ENCODE assay signal across 27 cellular contexts in the genomic region with DNA sequence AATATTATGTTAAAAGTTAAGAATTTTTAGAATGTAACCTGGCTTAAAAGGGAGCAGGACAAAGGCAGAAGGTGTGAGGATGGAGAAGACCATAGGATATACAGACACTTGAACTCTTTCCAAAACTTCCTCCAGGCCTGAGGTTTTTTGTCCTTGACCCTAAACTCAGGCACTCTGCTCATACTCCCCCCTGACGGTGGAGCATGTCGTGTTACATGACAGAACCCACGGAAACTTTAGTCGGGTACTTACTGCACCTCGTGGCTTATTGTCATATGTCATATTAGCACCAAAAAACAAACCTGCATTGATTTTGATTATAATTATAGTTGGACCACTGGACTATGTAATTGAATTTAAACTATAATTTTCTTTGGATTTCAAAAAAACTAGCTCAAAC. TPM values are rescaled to one million over a fixed set of nuclear protein-coding genes. Genes with fewer than 3 reads are reported as not detected.
"Had no signal": no experiment of that assay in that cellular context is flagged by ENCODE, and none has a peak within 500 bp of the region (broad histone marks: within the 10 kb centered on the region; RNA-seq: fewer than 3 reads in every experiment).

No MANE protein-coding gene starts in this region.

- H3K27ac ChIP-seq: brain microvascular endothelial cell, coronary artery, dorsolateral prefrontal cortex, gastrocnemius medialis, hepatocyte, pancreas, prostate gland, skin epidermis, tibial nerve had no signal

- ATAC-seq: gastrocnemius medialis, left colon, sciatic nerve had no signal

- DNase-seq: activated CD4-positive, alpha-beta T cell treated with anti-CD3 and anti-CD28 coated beads for 36 hours; activated CD4-positive, alpha-beta T cell treated with anti-CD3 and anti-CD28 coated beads, Interleukin-2, amount 50 U/mL, for 48 hours; activated CD4-positive, CD25-positive, alpha-beta regulatory T cell; dorsolateral prefrontal cortex; effector memory CD4-positive, alpha-beta T cell; erythroblast; gastrocnemius medialis; left colon; nucleus accumbens; pancreas; retina; stimulated activated CD4-positive, alpha-beta T cell treated with anti-CD3 and anti-CD28 coated beads, Interleukin-12 subunit alpha, Interleukin-12 subunit beta, amount 100 ng/mL, for 4 hours; stimulated activated CD4-positive, alpha-beta T cell treated with anti-CD3 and anti-CD28 coated beads, Interleukin-4, amount 100 ng/mL, for 1 hour; T-helper 1 cell had no signal

- H3K27me3 ChIP-seq: brain microvascular endothelial cell, gastrocnemius medialis, hepatocyte, pancreas had no signal

- H3K27ac Mint-ChIP-seq: T-helper 2 cell treated with Interferon-gamma antibody and Interleukin-4, amounts not matched to agents 5 μg/mL and 100 μg/mL, for 36 hours had no signal

- H3K4me1 Mint-ChIP-seq: neural crest cell had no signal

- H3K36me3 ChIP-seq: brain microvascular endothelial cell, gastrocnemius medialis, pancreas, prostate gland, tibial nerve had no signal

- H3K9me3 ChIP-seq: gastrocnemius medialis, pancreas, prostate gland, tibial nerve had no signal

- H3K9me3 Mint-ChIP-seq: neural crest cell; T-helper 2 cell treated with Interferon-gamma antibody and Interleukin-4, amounts not matched to agents 5 μg/mL and 100 μg/mL, for 36 hours had no signal

- H3K4me3 ChIP-seq: coronary artery, dorsolateral prefrontal cortex, gastrocnemius medialis, hepatocyte, pancreas, prostate gland, skin epidermis, tibial nerve had no signal

- H3K4me1 ChIP-seq: pancreas, prostate gland, tibial nerve had no signal

- H3K27me3 Mint-ChIP-seq: activated CD4-positive, alpha-beta T cell treated with anti-CD3 and anti-CD28 coated beads for 36 hours had no signal

- H3K4me3 Mint-ChIP-seq: neural crest cell; T-helper 2 cell treated with Interferon-gamma antibody and Interleukin-4, amounts not matched to agents 5 μg/mL and 100 μg/mL, for 36 hours had no signal

RNA-seq across cellular contexts. Expression of a gene that starts 20.8 kb away (rescaled TPM):
- total RNA-seq: cerebellum, mammary epithelial cell, prostate gland, temporal lobe had no signal
- polyA plus RNA-seq: keratinocyte, mammary epithelial cell had no signal
